In the genomic region with DNA sequence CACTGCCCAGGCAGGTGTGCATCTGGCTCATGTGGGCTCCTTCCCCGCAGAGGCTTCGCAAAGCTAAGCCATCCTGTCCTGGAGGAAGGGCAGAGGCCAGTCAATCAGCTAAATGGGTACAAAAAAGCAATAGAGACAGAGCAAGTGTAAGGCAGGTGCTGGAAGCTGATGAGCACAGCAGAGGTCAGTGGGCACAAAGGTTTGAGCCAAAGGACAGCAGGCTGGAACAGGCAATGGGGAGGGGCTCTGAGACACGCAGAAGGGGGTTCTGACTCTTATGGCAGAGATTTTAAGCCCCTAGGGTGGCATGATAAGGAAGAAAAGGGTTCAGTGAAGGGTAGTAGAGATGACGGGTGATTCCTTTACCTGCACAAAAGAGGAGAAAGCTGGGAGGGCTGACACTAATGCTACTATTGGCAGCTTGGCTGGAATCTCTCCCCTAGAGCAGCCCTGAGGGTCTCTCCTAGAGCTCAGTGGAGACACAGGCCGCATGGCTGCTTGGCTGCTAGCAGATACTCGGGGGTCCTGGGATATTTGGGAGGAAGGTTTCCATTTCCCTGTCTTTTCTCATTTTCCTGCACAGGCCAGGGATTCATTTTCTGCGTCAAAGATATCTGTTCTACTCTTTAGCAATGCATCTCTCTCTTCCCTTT, we compare ENCODE assay signal across 21 cellular contexts.
DNase-seq lines count a peak whose midpoint lies in the region; ATAC-seq and TF ChIP-seq lines count a peak whose summit lies in the region.
"Had no signal": no experiment of that assay in that cellular context is flagged by ENCODE, and none has a peak within 500 bp of the region (broad histone marks: within the 10 kb centered on the region; RNA-seq: fewer than 3 reads in every experiment).

No MANE protein-coding gene starts in this region.

- no peaks in the 10 kb centered on the region for H3K9me2 ChIP-seq in SK-N-SH

- H3K18ac ChIP-seq in mesendoderm (ENCODE audit: low read length) = no peak overlapping the region

- no peaks in the 10 kb centered on the region for H3K79me2 ChIP-seq in SK-N-SH (ENCODE audit: insufficient read depth)
- H3K79me2 ChIP-seq in mesendoderm (ENCODE audit: control insufficient read depth, insufficient read depth, low read length) = no peaks in the 10 kb centered on the region

- H3K4me3 ChIP-seq in SK-N-SH (ENCODE audit: low read depth in 2 of 2, low read length in 1 of 2) (no peak overlapping the region), dorsolateral prefrontal cortex (no peak overlapping the region), mesendoderm (ENCODE audit: low read length) (no peak overlapping the region), lower leg skin (ENCODE audit: low read depth, poor library complexity, severe bottlenecking) (no peak overlapping the region), spleen (no peak overlapping the region)
- H3K4me3 ChIP-seq: HAP-1, SJCRH30 had no signal

- H3F3A ChIP-seq in SK-N-SH (replicated peaks; ENCODE audit: insufficient read depth) = no peaks in the 10 kb centered on the region

- H2BK5ac ChIP-seq in mesendoderm (ENCODE audit: low read length) = no peak overlapping the region

- H4K20me1 ChIP-seq in SK-N-SH (ENCODE audit: insufficient read depth) = no peaks in the 10 kb centered on the region

- H3K4me2 ChIP-seq in SK-N-SH = no peak overlapping the region
- no peak overlapping the region for H3K4me2 ChIP-seq in mesendoderm (ENCODE audit: low read length)
- H3K4me2 ChIP-seq: KMS-11 had no signal

- CTCF ChIA-PET in SK-N-SH (lab: Yijun Ruan, JAX) = interaction anchor here (0.6 to 1.0 kb wide), 4 partner anchors 133 to 444 kb away, joined by 3 to 4 read pairs (median 3); no protein-coding TSS in a partner anchor

- H3K36me3 ChIP-seq in SK-N-SH (replicated peaks in 1 of 2; ENCODE audit: control insufficient read depth in 1 of 2, insufficient read depth in 2 of 2, low read length in 1 of 2) (no peaks in the 10 kb centered on the region), mesendoderm (ENCODE audit: control insufficient read depth, insufficient read depth, low read length) (no peaks in the 10 kb centered on the region), spleen (no peaks in the 10 kb centered on the region)
- H3K36me3 ChIP-seq: HAP-1, SJCRH30 had no signal

- no peak overlapping the region for H2BK120ac ChIP-seq in mesendoderm (ENCODE audit: low read depth, low read length)

- H4K8ac ChIP-seq in mesendoderm (ENCODE audit: low read depth, low read length) = no peak overlapping the region

- ATAC-seq in SK-N-SH treated with all-trans-retinoic acid at 6 μM for 48 hours = no peak
- ATAC-seq: PC-3, Right ventricle myocardium inferior had no signal

- TF ChIP-seq CTCF in SK-N-SH (IDR thresholded peaks at IDR 0.05) (no peak), dorsolateral prefrontal cortex (IDR thresholded peaks at IDR 0.05 in 54 of 56, conservative IDR thresholded peaks at IDR 0.05 in 2 of 56; ENCODE audit: low read depth in 1 of 56, partially characterized antibody in 56 of 56) (no peak), lower leg skin (IDR thresholded peaks at IDR 0.05) (no peak), spleen (IDR thresholded peaks at IDR 0.05 in 8 of 11, conservative IDR thresholded peaks at IDR 0.05 in 3 of 11) (no peak), GM20000 (IDR thresholded peaks at IDR 0.05; ENCODE audit: extremely low read depth, missing control alignments) (no peak)

- H3K27ac ChIP-seq in SK-N-SH (ENCODE audit: low read depth in 2 of 2, low read length in 1 of 2) (no peak overlapping the region), dorsolateral prefrontal cortex (peak overlapping the region in 37 of 59 donors; percentile 16 to 100 (median 97)), mesendoderm (ENCODE audit: low read depth, low read length) (no peak overlapping the region), temporal lobe (ENCODE audit: low read depth, low read length) (peak overlapping the region; percentile 98), spleen (no peak overlapping the region)
- H3K27ac ChIP-seq: 22Rv1, KMS-11, SJCRH30 had no signal

- H3K27me3 ChIP-seq in SK-N-SH (ENCODE audit: insufficient read depth) = no peaks in the 10 kb centered on the region
- no peaks in the 10 kb centered on the region for H3K27me3 ChIP-seq in dorsolateral prefrontal cortex
- H3K27me3 ChIP-seq in mesendoderm (ENCODE audit: insufficient read depth, low read length, poor library complexity) = no peaks in the 10 kb centered on the region
- H3K27me3 ChIP-seq in spleen (replicated peaks in 1 of 7) = no peaks in the 10 kb centered on the region
- H3K27me3 ChIP-seq: SJCRH30 had no signal

- H2AFZ ChIP-seq in SK-N-SH (ENCODE audit: low read depth) = no peak overlapping the region

- H3K79me1 ChIP-seq in mesendoderm (ENCODE audit: low read length) = no peaks in the 10 kb centered on the region

- WGBS in SK-N-SH (ENCODE audit: low lambda C conversion rate) = 27% methylated on average over 7 of the region's 7 CpGs
- no CpG with 5 or more reads among the region's 7 CpGs for WGBS in mesendoderm (ENCODE audit: extremely low coverage, insufficient coverage, low lambda C conversion rate)
- 85 to 93% methylated on average over 7 of the region's 7 CpGs for WGBS in lower leg skin, 2 donors
- WGBS in spleen, 5 donors = 84 to 94% (median 85%) methylated on average over 7 of the region's 7 CpGs

- POLR2A ChIA-PET in SK-N-SH (lab: Yijun Ruan, JAX) = no interaction called here

- TF ChIP-seq POLR2A in lower leg skin (IDR thresholded peaks at IDR 0.05) (no peak), spleen (IDR thresholded peaks at IDR 0.05) (no peak)

- no peak overlapping the region for H4K5ac ChIP-seq in mesendoderm (ENCODE audit: low read length)

- no peak overlapping the region for H2BK15ac ChIP-seq in mesendoderm (replicated peaks; ENCODE audit: low read depth)

- TF ChIP-seq RAD21 in SK-N-SH (IDR thresholded peaks at IDR 0.05; ENCODE audit: low read length) = peak; percentile 41

- H2AK5ac ChIP-seq in mesendoderm (ENCODE audit: low read length) = peak overlapping the region; percentile 18

- H3K9ac ChIP-seq in SK-N-SH = no peak overlapping the region
- H3K9ac ChIP-seq in mesendoderm (ENCODE audit: low read length) = no peak overlapping the region
- H3K9ac ChIP-seq: KMS-11 had no signal

- no peak overlapping the region for H3K23ac ChIP-seq in mesendoderm (ENCODE audit: low read length)

- H3K4me1 ChIP-seq in SK-N-SH (ENCODE audit: control insufficient read depth in 1 of 2, insufficient read depth in 2 of 2, low read depth in 1 of 2, low read length in 1 of 2) (peaks cover 0 to 17% of the 10 kb centered on the region in 2 experiments; a peak in 1 of 4 replicates), mesendoderm (ENCODE audit: control insufficient read depth, low read depth, low read length) (peaks cover 6% of the 10 kb centered on the region), spleen (no peaks in the 10 kb centered on the region)
- H3K4me1 ChIP-seq: HAP-1 had no signal

- H3K56ac ChIP-seq in mesendoderm (ENCODE audit: low read length) = no peak overlapping the region

- intact Hi-C loops in dorsolateral prefrontal cortex (cut with DNase I) (loop anchor here in 1 of 2 donors (5.0 to 10.0 kb wide), 4 partner anchors 142 to 345 kb away; no protein-coding TSS in a partner anchor), lower leg skin (cut with DNase I; ENCODE audit: low total_unique reads) (no loop called here), spleen (cut with DNase I; ENCODE audit: low total_unique reads) (no loop called here)

- DNase-seq in SK-N-SH (no peak), dorsolateral prefrontal cortex (no peak), mesendoderm (no peak), lower leg skin (ENCODE audit: low spot score in 2 of 2) (no peak), spleen (no peak), GM20000 (ENCODE audit: low spot score) (no peak)
- DNase-seq: CD4-positive, CD25-positive, alpha-beta regulatory T cell; MM.1S; NCI-H2029; NCI-H446; NCI-H526; NCI-H82; NK-92 treated with Interleukin-12 subunit alpha and Interleukin-12 subunit beta, amount 100 ng/mL, for 24 hours; PC-3 had no signal

- H3K9me3 ChIP-seq in SK-N-SH (no peaks in the 10 kb centered on the region), spleen (no peaks in the 10 kb centered on the region)
- H3K9me3 ChIP-seq: HAP-1, SJCRH30 had no signal

- no peak for TF ChIP-seq EP300 in SK-N-SH (IDR thresholded peaks at IDR 0.05; ENCODE audit: borderline replicate concordance in 1 of 2, low read depth in 1 of 2, low read length in 1 of 2)

- no peak overlapping the region for H3K4ac ChIP-seq in mesendoderm (ENCODE audit: low read depth, low read length)

TF ChIP-seq in SK-N-SH, 30 proteins besides CTCF, POLR2A, EP300 and RAD21 (continues in another document):
- TF ChIP-seq NFIC (IDR thresholded peaks at IDR 0.05; ENCODE audit: borderline replicate concordance) (no peak), FOSL2 (IDR thresholded peaks at IDR 0.05; ENCODE audit: borderline replicate concordance, low read depth) (no peak), EZH2phosphoT487 (IDR thresholded peaks at IDR 0.05; ENCODE audit: borderline replicate concordance, low read depth) (no peak), TEAD4 (IDR thresholded peaks at IDR 0.05; ENCODE audit: borderline replicate concordance, insufficient read depth) (no peak), FOXM1 (IDR thresholded peaks at IDR 0.05; ENCODE audit: low read depth) (no peak)

TF ChIP-seq in SK-N-SH treated with all-trans-retinoic acid at 6 μM for 48 hours, 23 proteins besides CTCF, POLR2A, EP300 and RAD21 (continues in another document):
- TF ChIP-seq ZFP3 (CRISPR knock-in tag; IDR thresholded peaks at IDR 0.05) (no peak), PPARA (CRISPR knock-in tag; IDR thresholded peaks at IDR 0.05; ENCODE audit: borderline replicate concordance) (no peak), ZNF8 (CRISPR knock-in tag; IDR thresholded peaks at IDR 0.05) (no peak)
- TF ChIP-seq, protein P1, sequence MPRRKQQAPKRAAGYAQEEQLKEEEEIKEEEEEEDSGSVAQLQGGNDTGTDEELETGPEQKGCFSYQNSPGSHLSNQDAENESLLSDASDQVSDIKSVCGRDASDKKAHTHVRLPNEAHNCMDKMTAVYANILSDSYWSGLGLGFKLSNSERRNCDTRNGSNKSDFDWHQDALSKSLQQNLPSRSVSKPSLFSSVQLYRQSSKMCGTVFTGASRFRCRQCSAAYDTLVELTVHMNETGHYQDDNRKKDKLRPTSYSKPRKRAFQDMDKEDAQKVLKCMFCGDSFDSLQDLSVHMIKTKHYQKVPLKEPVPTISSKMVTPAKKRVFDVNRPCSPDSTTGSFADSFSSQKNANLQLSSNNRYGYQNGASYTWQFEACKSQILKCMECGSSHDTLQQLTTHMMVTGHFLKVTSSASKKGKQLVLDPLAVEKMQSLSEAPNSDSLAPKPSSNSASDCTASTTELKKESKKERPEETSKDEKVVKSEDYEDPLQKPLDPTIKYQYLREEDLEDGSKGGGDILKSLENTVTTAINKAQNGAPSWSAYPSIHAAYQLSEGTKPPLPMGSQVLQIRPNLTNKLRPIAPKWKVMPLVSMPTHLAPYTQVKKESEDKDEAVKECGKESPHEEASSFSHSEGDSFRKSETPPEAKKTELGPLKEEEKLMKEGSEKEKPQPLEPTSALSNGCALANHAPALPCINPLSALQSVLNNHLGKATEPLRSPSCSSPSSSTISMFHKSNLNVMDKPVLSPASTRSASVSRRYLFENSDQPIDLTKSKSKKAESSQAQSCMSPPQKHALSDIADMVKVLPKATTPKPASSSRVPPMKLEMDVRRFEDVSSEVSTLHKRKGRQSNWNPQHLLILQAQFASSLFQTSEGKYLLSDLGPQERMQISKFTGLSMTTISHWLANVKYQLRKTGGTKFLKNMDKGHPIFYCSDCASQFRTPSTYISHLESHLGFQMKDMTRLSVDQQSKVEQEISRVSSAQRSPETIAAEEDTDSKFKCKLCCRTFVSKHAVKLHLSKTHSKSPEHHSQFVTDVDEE (CRISPR knock-in tag; IDR thresholded peaks at IDR 0.05) = no peak

Comparison
In these comparisons a context has a peak if more than half of its experiments do, and no peak if none do; other contexts are left out.
1. H3K27ac ChIP-seq: peak in dorsolateral prefrontal cortex (37 of 59) and temporal lobe (single experiment); none in SK-N-SH (0 of 2), mesendoderm (single experiment) and spleen (0 of 8).